ENCODE assay signal across 8 cellular contexts in the genomic region with DNA sequence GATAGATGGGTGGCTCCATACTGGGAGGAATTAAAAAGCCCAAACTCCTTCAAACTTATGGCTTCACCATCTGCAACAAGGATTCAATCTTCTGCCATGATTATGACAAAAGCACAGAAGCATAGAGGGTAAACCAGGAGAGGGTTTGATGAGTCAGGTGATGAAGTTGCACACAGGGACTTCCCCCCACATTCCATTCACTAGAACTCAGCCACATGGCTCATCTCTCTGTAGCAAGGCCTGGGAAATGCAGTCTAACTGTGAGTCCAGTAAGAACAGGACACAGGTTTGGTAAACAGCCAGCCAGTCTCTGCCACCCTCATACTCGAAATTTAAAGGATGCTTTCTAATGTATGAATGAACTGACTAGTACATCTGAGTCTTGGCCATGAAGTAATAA.
DNase-seq lines count a peak whose midpoint lies in the region; ATAC-seq and TF ChIP-seq lines count a peak whose summit lies in the region.

No MANE protein-coding gene starts in this region.

- no peaks in the 10 kb centered on the region for H4K20me1 ChIP-seq in fibroblast of lung (ENCODE audit: control insufficient read depth, extremely low read depth, insufficient read depth, low read length)

- H3K27me3 Mint-ChIP-seq in activated naive CD4-positive, alpha-beta T cell treated with anti-CD3 and anti-CD28 coated beads for 36 hours (ENCODE audit: low read depth): no peaks in the 10 kb centered on the region
- no peaks in the 10 kb centered on the region for H3K27me3 Mint-ChIP-seq in activated naive CD4-positive, alpha-beta T cell treated with anti-CD3 and anti-CD28 coated beads, Interleukin-2, amount 10 ng/mL, durations not matched to agents 7 days and 5 days

- CTCF ChIA-PET in activated naive CD4-positive, alpha-beta T cell treated with anti-CD3 and anti-CD28 coated beads for 36 hours (lab: Charles Lee): interaction anchor here (0.6 to 1.2 kb wide), 5 partner anchors 10 to 257 kb away, joined by 3 to 7 read pairs (median 6); no protein-coding TSS in a partner anchor
- CTCF ChIA-PET in activated naive CD4-positive, alpha-beta T cell treated with anti-CD3 and anti-CD28 coated beads, Interleukin-2, amount 10 ng/mL, durations not matched to agents 7 days and 5 days (lab: Charles Lee): interaction anchor here (0.7 kb wide), 1 partner anchor 262 kb away, joined by 5 read pairs; no protein-coding TSS in a partner anchor
- CTCF ChIA-PET in A673 (lab: Charles Lee): no interaction called here

- peak; percentile 73 for DNase-seq in activated naive CD4-positive, alpha-beta T cell treated with anti-CD3 and anti-CD28 coated beads for 36 hours
- DNase-seq in activated naive CD4-positive, alpha-beta T cell treated with anti-CD3 and anti-CD28 coated beads, Interleukin-2, amount 10 ng/mL, durations not matched to agents 7 days and 5 days: no peak
- DNase-seq in SW 1271 (lab: John Stamatoyannopoulos, UW) (peak; percentile 85 to 94), fibroblast of lung (ENCODE audit: low read depth in 2 of 2) (peak; percentile 90 to 99), A673 (ENCODE audit: low spot score) (no peak)
- peak; percentile 39 to 41 for DNase-seq in stimulated activated CD4-positive, alpha-beta T cell treated with anti-CD3 and anti-CD28 coated beads, Interleukin-2, amount 100 ng/mL, for 48 hours

- no TSS peak for BruUV-seq in A673 (replicated peaks; lab: Mats Ljungman, UMichigan)

- H3K9ac ChIP-seq in fibroblast of lung (ENCODE audit: insufficient read depth, low read length): no peak overlapping the region

- H3K27ac ChIP-seq in fibroblast of lung (ENCODE audit: insufficient read depth, low read length) (peak overlapping the region; percentile 50), A673 (ENCODE audit: low read depth, low read length, poor library complexity, severe bottlenecking) (no peak overlapping the region)

- intact Hi-C loops in activated naive CD4-positive, alpha-beta T cell treated with anti-CD3 and anti-CD28 coated beads for 36 hours (cut with micrococcal nuclease): loop anchor here (1.0 kb wide), 4 partner anchors 17 to 41 kb away; no protein-coding TSS in a partner anchor
- intact Hi-C loops in A673 (cut with micrococcal nuclease; ENCODE audit: unreplicated experiment): no loop called here

- peaks cover 3% of the 10 kb centered on the region for H3K79me2 ChIP-seq in fibroblast of lung (ENCODE audit: control insufficient read depth, insufficient read depth, low read length)

- TF ChIP-seq CTCF in fibroblast of lung (conservative IDR thresholded peaks at IDR 0.05 in 1 of 2, IDR thresholded peaks at IDR 0.05 in 1 of 2; ENCODE audit: low read depth in 1 of 2, low read length in 2 of 2): no peak
- TF ChIP-seq CTCF in A673 (conservative IDR thresholded peaks at IDR 0.05; ENCODE audit: low read depth, low read length): no peak

- no peak overlapping the region for H2AFZ ChIP-seq in fibroblast of lung (ENCODE audit: low read length)

- H3K27me3 ChIP-seq in fibroblast of lung (ENCODE audit: control insufficient read depth, insufficient read depth, low read length): no peaks in the 10 kb centered on the region
- no peaks in the 10 kb centered on the region for H3K27me3 ChIP-seq in A673 (replicated peaks; ENCODE audit: insufficient read depth, low read depth, low read length, poor library complexity)

- H3K9me3 ChIP-seq in fibroblast of lung (ENCODE audit: control insufficient read depth, insufficient read depth, low read depth, low read length) (no peaks in the 10 kb centered on the region), A673 (ENCODE audit: low read depth, low read length, poor library complexity, severe bottlenecking) (no peaks in the 10 kb centered on the region)

- no peak overlapping the region for H3K4me3 Mint-ChIP-seq in activated naive CD4-positive, alpha-beta T cell treated with anti-CD3 and anti-CD28 coated beads for 36 hours
- H3K4me3 Mint-ChIP-seq in activated naive CD4-positive, alpha-beta T cell treated with anti-CD3 and anti-CD28 coated beads, Interleukin-2, amount 10 ng/mL, durations not matched to agents 7 days and 5 days: no peak overlapping the region

- no peak for ATAC-seq in HG03469 (IDR thresholded peaks at IDR 0.05; ENCODE audit: unreplicated experiment)
- no peak for ATAC-seq in GM18511 (IDR thresholded peaks at IDR 0.05; ENCODE audit: unreplicated experiment)

- H3K36me3 ChIP-seq in fibroblast of lung (ENCODE audit: control insufficient read depth, insufficient read depth, low read length): no peaks in the 10 kb centered on the region
- no peaks in the 10 kb centered on the region for H3K36me3 ChIP-seq in A673 (ENCODE audit: insufficient read depth, low read length, poor library complexity, severe bottlenecking)

- peaks cover 94% of the 10 kb centered on the region for H3K4me1 Mint-ChIP-seq in activated naive CD4-positive, alpha-beta T cell treated with anti-CD3 and anti-CD28 coated beads for 36 hours (ENCODE audit: low read depth)
- H3K4me1 Mint-ChIP-seq in activated naive CD4-positive, alpha-beta T cell treated with anti-CD3 and anti-CD28 coated beads, Interleukin-2, amount 10 ng/mL, durations not matched to agents 7 days and 5 days: peaks cover 22% of the 10 kb centered on the region

- POLR2A ChIA-PET in A673 (lab: Charles Lee; ENCODE audit: low non-redundant PET): no interaction called here

- no peaks in the 10 kb centered on the region for H3K9me3 Mint-ChIP-seq in activated naive CD4-positive, alpha-beta T cell treated with anti-CD3 and anti-CD28 coated beads for 36 hours
- no peaks in the 10 kb centered on the region for H3K9me3 Mint-ChIP-seq in activated naive CD4-positive, alpha-beta T cell treated with anti-CD3 and anti-CD28 coated beads, Interleukin-2, amount 10 ng/mL, durations not matched to agents 7 days and 5 days

- H3K27ac Mint-ChIP-seq in activated naive CD4-positive, alpha-beta T cell treated with anti-CD3 and anti-CD28 coated beads for 36 hours: peak overlapping the region; percentile 88
- H3K27ac Mint-ChIP-seq in activated naive CD4-positive, alpha-beta T cell treated with anti-CD3 and anti-CD28 coated beads, Interleukin-2, amount 10 ng/mL, durations not matched to agents 7 days and 5 days: no peak overlapping the region

- peaks cover 15% of the 10 kb centered on the region for H3K36me3 Mint-ChIP-seq in activated naive CD4-positive, alpha-beta T cell treated with anti-CD3 and anti-CD28 coated beads for 36 hours (ENCODE audit: low read depth)
- peaks cover 34% of the 10 kb centered on the region for H3K36me3 Mint-ChIP-seq in activated naive CD4-positive, alpha-beta T cell treated with anti-CD3 and anti-CD28 coated beads, Interleukin-2, amount 10 ng/mL, durations not matched to agents 7 days and 5 days

- H3K4me2 ChIP-seq in fibroblast of lung (ENCODE audit: extremely low read depth, insufficient read depth, low read length): no peak overlapping the region

- H3K4me3 ChIP-seq in fibroblast of lung (replicated peaks in 1 of 4; ENCODE audit: control extremely low read depth in 1 of 4, insufficient read depth in 1 of 4, low read depth in 3 of 4, low read length in 4 of 4): no peak overlapping the region
- no peak overlapping the region for H3K4me3 ChIP-seq in A673 (ENCODE audit: low read depth, low read length, poor library complexity, severe bottlenecking)

- H3K4me1 ChIP-seq in fibroblast of lung (ENCODE audit: control insufficient read depth, extremely low read depth, insufficient read depth, low read length) (peaks cover 5% of the 10 kb centered on the region), A673 (ENCODE audit: insufficient read depth, low read length, poor library complexity, severe bottlenecking) (no peaks in the 10 kb centered on the region)

Comparison
In these comparisons a context has a peak if more than half of its experiments do, and no peak if none do; other contexts are left out.
1. DNase-seq: peak in activated naive CD4-positive, alpha-beta T cell treated with anti-CD3 and anti-CD28 coated beads for 36 hours (single experiment), SW 1271 (2 of 2), fibroblast of lung (2 of 2) and stimulated activated CD4-positive, alpha-beta T cell treated with anti-CD3 and anti-CD28 coated beads, Interleukin-2, amount 100 ng/mL, for 48 hours (2 of 2); none in activated naive CD4-positive, alpha-beta T cell treated with anti-CD3 and anti-CD28 coated beads, Interleukin-2, amount 10 ng/mL, durations not matched to agents 7 days and 5 days (single experiment) and A673 (single experiment).